Comparison of ENCODE assay signal across 8 cellular contexts in genomic region chr12:104057771-104058197, GRCh38. TPM values are rescaled to one million over a fixed set of nuclear protein-coding genes. Genes with fewer than 3 reads are reported as not detected.
DNase-seq lines count a peak whose midpoint lies in the region; ATAC-seq and TF ChIP-seq lines count a peak whose summit lies in the region.

No MANE protein-coding gene starts in this region.

- peak; percentile 38 to 64 for TF ChIP-seq CTCF in right atrium auricular region (IDR thresholded peaks at IDR 0.05)
- peak; percentile 53 to 71 (median 54) for TF ChIP-seq CTCF in esophagus muscularis mucosa (IDR thresholded peaks at IDR 0.05)
- peak in 5 of 7 experiments; percentile 23 to 61 (median 52) for TF ChIP-seq CTCF in stomach (IDR thresholded peaks at IDR 0.05)

- 5% methylated on average over 1 of the region's 1 CpG for WGBS in esophagus muscularis mucosa
- WGBS in stomach, 5 donors = 3 to 13% (median 5%) methylated on average over 1 of the region's 1 CpG

- intact Hi-C loops in Right ventricle myocardium inferior (cut with DNase I) = loop anchor here (2.0 to 5.0 kb wide), 2 partner anchors 51 to 60 kb away; no protein-coding TSS in a partner anchor
- intact Hi-C loops in esophagus muscularis mucosa (cut with DNase I) = loop anchor here (2.0 kb wide), 1 partner anchor 49 kb away; no protein-coding TSS in a partner anchor
- intact Hi-C loops in stomach (cut with DNase I; ENCODE audit: low total_unique reads) = no loop called here

- peaks cover 0 to 10% of the 10 kb centered on the region in 2 donors for H3K4me1 ChIP-seq in right atrium auricular region
- H3K4me1 ChIP-seq in esophagus muscularis mucosa = peaks cover 19 to 21% (median 19%) of the 10 kb centered on the region in 4 donors
- H3K4me1 ChIP-seq in stomach = peaks cover 10 to 17% (median 12%) of the 10 kb centered on the region in 4 donors

- no peak for TF ChIP-seq POLR2A in esophagus muscularis mucosa (IDR thresholded peaks at IDR 0.05; ENCODE audit: low read depth)
- TF ChIP-seq POLR2A in stomach (IDR thresholded peaks at IDR 0.05) = no peak

- no peak for ATAC-seq in Right ventricle myocardium inferior
- no peak for ATAC-seq in HG03571 (IDR thresholded peaks at IDR 0.05; ENCODE audit: unreplicated experiment)

- H3K4me3 ChIP-seq in right atrium auricular region (no peak overlapping the region), esophagus muscularis mucosa (no peak overlapping the region), stomach (no peak overlapping the region)

- H3K9me3 ChIP-seq in right atrium auricular region = no peaks in the 10 kb centered on the region
- H3K9me3 ChIP-seq in esophagus muscularis mucosa = no peaks in the 10 kb centered on the region
- no peaks in the 10 kb centered on the region for H3K9me3 ChIP-seq in stomach

- DNase-seq in right atrium auricular region (ENCODE audit: low spot score) (no peak), Right ventricle myocardium inferior (ENCODE audit: missing footprints) (no peak), NCI-H82 treated with DMSO at 0.1 percent for 48 hours (lab: John Stamatoyannopoulos, UW; ENCODE audit: unreplicated experiment) (peak; percentile 53), esophagus muscularis mucosa (ENCODE audit: extremely low spot score) (no peak), stomach (no peak), midbrain (lab: John Stamatoyannopoulos, UW) (no peak), activated gamma-delta T cell treated with Interleukin-2 at 50 U/mL for 16 hours (no peak)

- H3K36me3 ChIP-seq in right atrium auricular region (no peaks in the 10 kb centered on the region), esophagus muscularis mucosa (no peaks in the 10 kb centered on the region), stomach (no peaks in the 10 kb centered on the region)

- H3K27ac ChIP-seq in right atrium auricular region (no peak overlapping the region), esophagus muscularis mucosa (replicated peaks in 1 of 4) (no peak overlapping the region), stomach (no peak overlapping the region)

- no peaks in the 10 kb centered on the region for H3K27me3 ChIP-seq in right atrium auricular region
- no peaks in the 10 kb centered on the region for H3K27me3 ChIP-seq in esophagus muscularis mucosa
- peaks cover 0 to 5% (median 0%) of the 10 kb centered on the region in 3 donors for H3K27me3 ChIP-seq in stomach

- TF ChIP-seq EP300 in esophagus muscularis mucosa (IDR thresholded peaks at IDR 0.05) (no peak), stomach (IDR thresholded peaks at IDR 0.05) (no peak)

RNA-seq across cellular contexts. Expression of gene HCFC2, which starts 6.5 kb away (rescaled TPM):
- total RNA-seq in right atrium auricular region (1 to 10 TPM; 6.4 to 8.1 TPM), Right ventricle myocardium inferior (9.5 TPM), esophagus muscularis mucosa (10 to 100 TPM; 22.9 to 37.0 (median 29.5) TPM), stomach (10 to 100 TPM in 4 of 5 donors, 1 to 10 TPM in 1; 2.9 to 50.1 (median 21.6) TPM)
- 1 to 10 TPM; 4.4 to 7.0 (median 6.2) TPM for polyA plus RNA-seq in stomach

RNA-seq across cellular contexts. Expression of gene GLT8D2, which starts 7.8 kb away (rescaled TPM):
- total RNA-seq in right atrium auricular region (1 to 10 TPM; 5.6 to 9.9 TPM), Right ventricle myocardium inferior (8.8 TPM), esophagus muscularis mucosa (10 to 100 TPM in 3 of 4 donors, 1 to 10 TPM in 1; 7.1 to 13.6 (median 11.0) TPM), stomach (10 to 100 TPM in 3 of 5 donors, 1 to 10 TPM in 2; 3.0 to 27.5 (median 11.3) TPM)
- 1 to 10 TPM; 3.4 to 9.6 (median 5.4) TPM for polyA plus RNA-seq in stomach
